In genomic region chr3:168839692-168840091, GRCh38 we compare ENCODE assay signal across 16 cellular contexts.
DNase-seq lines count a peak whose midpoint lies in the region; ATAC-seq and TF ChIP-seq lines count a peak whose summit lies in the region.
"Had no signal": no experiment of that assay in that cellular context is flagged by ENCODE, and none has a peak within 500 bp of the region (broad histone marks: within the 10 kb centered on the region; RNA-seq: fewer than 3 reads in every experiment).

No MANE protein-coding gene starts in this region.

- H3K4me1 ChIP-seq in GM23338 (ENCODE audit: insufficient read depth) (peaks cover 60% of the 10 kb centered on the region), HUES6 (ENCODE audit: control insufficient read depth, insufficient read depth, low read length) (peaks cover 27% of the 10 kb centered on the region), NT2/D1 (ENCODE audit: insufficient read depth, insufficient read length) (no peaks in the 10 kb centered on the region)
- H3K4me1 ChIP-seq: BLaER1 had no signal

- H3K9me3 Mint-ChIP-seq in GM23338 = no peaks in the 10 kb centered on the region
- H3K9me3 Mint-ChIP-seq: HFFc6 had no signal

- no peaks in the 10 kb centered on the region for H3K79me2 ChIP-seq in GM23338 (replicated peaks; ENCODE audit: insufficient read depth)

- DNase-seq in GM23338 (ENCODE audit: low spot score) (peak; percentile 47), NT2/D1 (ENCODE audit: low read depth, low spot score) (peak; percentile 36), iPS DF 4.7 (ENCODE audit: extremely low read depth, low spot score) (peak; percentile 36), OCI-M2 (lab: John Stamatoyannopoulos, UW; ENCODE audit: unreplicated experiment) (no peak), COR-L47 (lab: John Stamatoyannopoulos, UW) (no peak), superior temporal gyrus (ENCODE audit: extremely low spot score) (no peak)
- DNase-seq: AML-193; CD8-positive, alpha-beta memory T cell; DMS53; GF-D8; HCEC 1CT; HFFc6 had no signal

- H3K9ac ChIP-seq in HUES6 (ENCODE audit: low read length) (no peak overlapping the region), NT2/D1 (ENCODE audit: insufficient read length, low read depth) (no peak overlapping the region)
- H3K9ac ChIP-seq: BLaER1 had no signal

- peak overlapping the region; percentile 85 for H3K27ac Mint-ChIP-seq in GM23338
- H3K27ac Mint-ChIP-seq: CD8-positive, alpha-beta memory T cell; HFFc6 had no signal

- no peak overlapping the region for H2AFZ ChIP-seq in GM23338

- ATAC-seq in GM23338 (peak; percentile 84), HG02884 (IDR thresholded peaks at IDR 0.05; ENCODE audit: unreplicated experiment) (no peak)

- no peaks in the 10 kb centered on the region for H3K9me2 ChIP-seq in GM23338 (ENCODE audit: insufficient read depth)

- peaks cover 52% of the 10 kb centered on the region for H3K4me1 Mint-ChIP-seq in GM23338
- H3K4me1 Mint-ChIP-seq: CD8-positive, alpha-beta memory T cell had no signal

- peak overlapping the region; percentile 78 for H3K27ac ChIP-seq in GM23338 (ENCODE audit: low read depth)
- H3K27ac ChIP-seq in HUES6 (ENCODE audit: low read depth, low read length) = peak overlapping the region; percentile 73
- H3K27ac ChIP-seq: 22Rv1, BLaER1 had no signal

- TF ChIP-seq CTCF in GM23338 (conservative IDR thresholded peaks at IDR 0.05; ENCODE audit: low read depth in 2 of 2) = no peak

- H3K36me3 ChIP-seq in GM23338 (ENCODE audit: insufficient read depth) = no peaks in the 10 kb centered on the region
- no peaks in the 10 kb centered on the region for H3K36me3 ChIP-seq in HUES6 (ENCODE audit: control insufficient read depth, insufficient read depth, low read length)
- H3K36me3 ChIP-seq in NT2/D1 (ENCODE audit: insufficient read depth, insufficient read length, low read length) = no peaks in the 10 kb centered on the region
- H3K36me3 ChIP-seq: BLaER1 had no signal

- H3K36me3 Mint-ChIP-seq in GM23338 (ENCODE audit: low read depth) = peaks cover 16% of the 10 kb centered on the region
- H3K36me3 Mint-ChIP-seq: CD8-positive, alpha-beta memory T cell had no signal

- no peak overlapping the region for H3K4me3 Mint-ChIP-seq in GM23338
- H3K4me3 Mint-ChIP-seq: CD8-positive, alpha-beta memory T cell; HFFc6 had no signal

- H3K27me3 ChIP-seq in GM23338 (ENCODE audit: insufficient read depth) (no peaks in the 10 kb centered on the region), HUES6 (ENCODE audit: control insufficient read depth, insufficient read depth, low read length) (no peaks in the 10 kb centered on the region), NT2/D1 (ENCODE audit: insufficient read depth, insufficient read length) (peaks cover 8% of the 10 kb centered on the region)
- H3K27me3 ChIP-seq: BLaER1 had no signal

- H4K20me1 ChIP-seq in GM23338 (replicated peaks; ENCODE audit: insufficient read depth) = no peaks in the 10 kb centered on the region
- H4K20me1 ChIP-seq: BLaER1 had no signal

- H3K27me3 Mint-ChIP-seq in GM23338 (ENCODE audit: insufficient read depth, low read depth, poor library complexity) = no peaks in the 10 kb centered on the region
- H3K27me3 Mint-ChIP-seq: CD8-positive, alpha-beta memory T cell had no signal

- H3K4me3 ChIP-seq in GM23338 = no peak overlapping the region
- H3K4me3 ChIP-seq in HUES6 (ENCODE audit: low read depth, low read length) = no peak overlapping the region
- no peak overlapping the region for H3K4me3 ChIP-seq in NT2/D1 (ENCODE audit: insufficient read length, low read depth)
- H3K4me3 ChIP-seq: BLaER1 had no signal

- no peaks in the 10 kb centered on the region for H3K9me3 ChIP-seq in HUES6 (ENCODE audit: control insufficient read depth, insufficient read depth, low read depth, low read length)
- no peaks in the 10 kb centered on the region for H3K9me3 ChIP-seq in NT2/D1 (ENCODE audit: insufficient read depth, low read length)
- H3K9me3 ChIP-seq: BLaER1 had no signal

- peak overlapping the region; percentile 29 for H3K4me2 ChIP-seq in GM23338
- H3K4me2 ChIP-seq: BLaER1 had no signal

- H3F3A ChIP-seq in GM23338 (replicated peaks; ENCODE audit: low read depth) = no peaks in the 10 kb centered on the region; the same call in 1 of the 2 replicates

TF ChIP-seq in GM23338, 12 proteins besides CTCF, POLR2A, EP300 and RAD21:
- TF ChIP-seq ZNF462 (CRISPR knock-in tag; IDR thresholded peaks at IDR 0.05) = peak; percentile 36; the same call in 1 of the 2 replicates
- TF ChIP-seq NANOG (IDR thresholded peaks at IDR 0.05; ENCODE audit: borderline replicate concordance) = peak; percentile 89; the same call in 1 of the 2 replicates
- TF ChIP-seq STAT1 (IDR thresholded peaks at IDR 0.05; ENCODE audit: unreplicated experiment) = no peak

Comparison
In these comparisons a context has a peak if more than half of its experiments do, and no peak if none do; other contexts are left out.
1. DNase-seq: peak in GM23338 (single experiment), NT2/D1 (single experiment) and iPS DF 4.7 (single experiment); none in OCI-M2 (single experiment), COR-L47 (single experiment) and superior temporal gyrus (single experiment).